Comparison of ENCODE assay signal across 16 cellular contexts in genomic region chr20:44111712-44112335, GRCh38.
A peak's percentile ranks its signal among the peaks of the same experiment; 100 is the strongest.
DNase-seq lines count a peak whose midpoint lies in the region; ATAC-seq and TF ChIP-seq lines count a peak whose summit lies in the region.
"Had no signal": no experiment of that assay in that cellular context is flagged by ENCODE, and none has a peak within 500 bp of the region (broad histone marks: within the 10 kb centered on the region; RNA-seq: fewer than 3 reads in every experiment).

No MANE protein-coding gene starts in this region.

- H3K9me3 ChIP-seq in mesenchymal stem cell (ENCODE audit: control insufficient read depth, low read length): peaks cover 9% of the 10 kb centered on the region
- H3K9me3 ChIP-seq: breast epithelium, vagina had no signal

- no peak overlapping the region for H3K4me3 Mint-ChIP-seq in chondrocyte (ENCODE audit: unreplicated experiment)
- H3K4me3 Mint-ChIP-seq: activated CD4-positive, alpha-beta memory T cell treated with anti-CD3 and anti-CD28 coated beads, Interleukin-2, amount 10 ng/mL, durations not matched to agents 7 days and 5 days; B cell; T-helper 17 cell had no signal

- H3K27ac ChIP-seq in mesenchymal stem cell (ENCODE audit: low read length, poor library complexity, severe bottlenecking): no peak overlapping the region
- H3K27ac ChIP-seq: vagina had no signal

- H3K27me3 ChIP-seq in mesenchymal stem cell (ENCODE audit: control insufficient read depth in 1 of 2, insufficient read depth in 1 of 2, low read length in 2 of 2): peaks cover 4 to 86% of the 10 kb centered on the region in 2 experiments
- H3K27me3 ChIP-seq: vagina had no signal

- H2AFZ ChIP-seq in mesenchymal stem cell (ENCODE audit: low read depth, low read length): no peak overlapping the region

- DNase-seq in AG10803 (ENCODE audit: low read depth): peak; percentile 38
- peak; percentile 33 for DNase-seq in LHCN-M2 (ENCODE audit: low read depth)
- DNase-seq in chondrocyte (ENCODE audit: low spot score): no peak
- DNase-seq in mesenchymal stem cell: peak; percentile 18
- DNase-seq in T1000 (lab: John Stamatoyannopoulos, UW): no peak
- no peak for DNase-seq in SK-N-DZ (ENCODE audit: low spot score)
- no peak for DNase-seq in COR-L47 (lab: John Stamatoyannopoulos, UW)
- DNase-seq: activated CD4-positive, alpha-beta memory T cell treated with anti-CD3 and anti-CD28 coated beads, Interleukin-2, amount 10 ng/mL, durations not matched to agents 7 days and 5 days; activated gamma-delta T cell treated with Interleukin-2 at 50 U/mL for 16 hours; DND-41; T-helper 17 cell had no signal

- no peaks in the 10 kb centered on the region for H3K27me3 Mint-ChIP-seq in chondrocyte (ENCODE audit: low read depth)

- no peak overlapping the region for H2BK120ac ChIP-seq in mesenchymal stem cell (ENCODE audit: low read depth, low read length)

- no peak overlapping the region for H4K91ac ChIP-seq in mesenchymal stem cell (ENCODE audit: low read length)

- no peak for TF ChIP-seq CTCF in AG10803 (conservative IDR thresholded peaks at IDR 0.05; ENCODE audit: low read length)
- no peak for TF ChIP-seq CTCF in chondrocyte (IDR thresholded peaks at IDR 0.05)

- H3K23ac ChIP-seq in mesenchymal stem cell (ENCODE audit: low read length in 2 of 2): no peak overlapping the region

- H3K14ac ChIP-seq in mesenchymal stem cell (ENCODE audit: low read length in 2 of 2): no peak overlapping the region

- WGBS in mesenchymal stem cell: 65% methylated on average over 6 of the region's 6 CpGs

- H3K4me2 ChIP-seq in mesenchymal stem cell (ENCODE audit: low read length, poor library complexity, severe bottlenecking): no peak overlapping the region

- H3K4ac ChIP-seq in mesenchymal stem cell (ENCODE audit: low read depth in 1 of 2, low read length in 2 of 2): no peak overlapping the region

- no peaks in the 10 kb centered on the region for H3K9me3 Mint-ChIP-seq in chondrocyte (ENCODE audit: low read depth)

- peaks cover 42% of the 10 kb centered on the region for H3K4me1 Mint-ChIP-seq in chondrocyte (ENCODE audit: low read depth)

- no peak overlapping the region for H3K18ac ChIP-seq in mesenchymal stem cell (ENCODE audit: low read depth in 1 of 2, low read length in 2 of 2)

- H2BK15ac ChIP-seq in mesenchymal stem cell (ENCODE audit: low read depth, poor library complexity, severe bottlenecking): no peak overlapping the region

- H3K36me3 ChIP-seq in mesenchymal stem cell (ENCODE audit: control insufficient read depth in 1 of 2, insufficient read depth in 2 of 2, low read depth in 1 of 2, low read length in 2 of 2): peaks cover 0 to 6% of the 10 kb centered on the region in 2 experiments
- H3K36me3 ChIP-seq: breast epithelium, vagina had no signal

- H3K9ac ChIP-seq in mesenchymal stem cell (ENCODE audit: low read length): no peak overlapping the region

- H2BK12ac ChIP-seq in mesenchymal stem cell (ENCODE audit: low read length in 2 of 2): no peak overlapping the region

- peaks cover 34% of the 10 kb centered on the region for H3K36me3 Mint-ChIP-seq in chondrocyte (ENCODE audit: low read depth)

- H3K27ac Mint-ChIP-seq in chondrocyte (ENCODE audit: unreplicated experiment): peak overlapping the region; percentile 54
- H3K27ac Mint-ChIP-seq: activated CD4-positive, alpha-beta memory T cell treated with anti-CD3 and anti-CD28 coated beads, Interleukin-2, amount 10 ng/mL, durations not matched to agents 7 days and 5 days; B cell; progenitor cell of endocrine pancreas; T-helper 17 cell had no signal

- ATAC-seq in GM21619 (IDR thresholded peaks at IDR 0.05; ENCODE audit: unreplicated experiment): no peak
- ATAC-seq: T-helper 17 cell had no signal

- H3K4me1 ChIP-seq in mesenchymal stem cell (ENCODE audit: control insufficient read depth, insufficient read depth, low read depth, low read length): no peaks in the 10 kb centered on the region
- H3K4me1 ChIP-seq: breast epithelium had no signal

- H3K79me1 ChIP-seq in mesenchymal stem cell (replicated peaks; ENCODE audit: low read length, poor library complexity, severe bottlenecking): no peaks in the 10 kb centered on the region

- H2BK5ac ChIP-seq in mesenchymal stem cell (ENCODE audit: low read depth, low read length, poor library complexity, severe bottlenecking): no peak overlapping the region

- H2AK5ac ChIP-seq in mesenchymal stem cell (ENCODE audit: low read length, severe bottlenecking): no peak overlapping the region

- no peak overlapping the region for H3K4me3 ChIP-seq in AG10803 (ENCODE audit: low read length)
- no peak overlapping the region for H3K4me3 ChIP-seq in mesenchymal stem cell (ENCODE audit: insufficient read depth in 1 of 2, low read depth in 1 of 2, low read length in 2 of 2)
- H3K4me3 ChIP-seq: breast epithelium, vagina had no signal

- H4K8ac ChIP-seq in mesenchymal stem cell (ENCODE audit: low read length): no peak overlapping the region

Comparison
In these comparisons a context has a peak if more than half of its experiments do, and no peak if none do; other contexts are left out.
1. DNase-seq: peak in AG10803 (single experiment), LHCN-M2 (single experiment) and mesenchymal stem cell (single experiment); none in chondrocyte (single experiment), T1000 (single experiment), SK-N-DZ (single experiment) and COR-L47 (single experiment).